Comparison of ENCODE assay signal across 2 cellular contexts in genomic region chr14:67429651-67430205, GRCh38.
TF ChIP-seq lines count a peak whose summit lies in the region.

No MANE protein-coding gene starts in this region.

TF ChIP-seq in K562, 482 proteins besides CTCF, POLR2A, EP300 and RAD21 (continued from another document):
- TF ChIP-seq, protein P1, sequence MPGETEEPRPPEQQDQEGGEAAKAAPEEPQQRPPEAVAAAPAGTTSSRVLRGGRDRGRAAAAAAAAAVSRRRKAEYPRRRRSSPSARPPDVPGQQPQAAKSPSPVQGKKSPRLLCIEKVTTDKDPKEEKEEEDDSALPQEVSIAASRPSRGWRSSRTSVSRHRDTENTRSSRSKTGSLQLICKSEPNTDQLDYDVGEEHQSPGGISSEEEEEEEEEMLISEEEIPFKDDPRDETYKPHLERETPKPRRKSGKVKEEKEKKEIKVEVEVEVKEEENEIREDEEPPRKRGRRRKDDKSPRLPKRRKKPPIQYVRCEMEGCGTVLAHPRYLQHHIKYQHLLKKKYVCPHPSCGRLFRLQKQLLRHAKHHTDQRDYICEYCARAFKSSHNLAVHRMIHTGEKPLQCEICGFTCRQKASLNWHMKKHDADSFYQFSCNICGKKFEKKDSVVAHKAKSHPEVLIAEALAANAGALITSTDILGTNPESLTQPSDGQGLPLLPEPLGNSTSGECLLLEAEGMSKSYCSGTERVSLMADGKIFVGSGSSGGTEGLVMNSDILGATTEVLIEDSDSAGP (CRISPR knock-in tag; IDR thresholded peaks at IDR 0.05) = no peak
TF ChIP-seq in K562: peak in this region for 1.

TF ChIP-seq in HEK293T, 16 proteins besides CTCF, POLR2A, EP300 and RAD21 (continued from another document):
- TF ChIP-seq NFRKB (IDR thresholded peaks at IDR 0.05) (no peak), TARDBP (IDR thresholded peaks at IDR 0.05) (no peak), HDGF (IDR thresholded peaks at IDR 0.05; ENCODE audit: borderline replicate concordance) (no peak), FOXA1 (IDR thresholded peaks at IDR 0.05) (no peak)
